Comparison of ENCODE assay signal across 20 cellular contexts in genomic region chr12:21330682-21331253, GRCh38. TPM values are rescaled to one million over a fixed set of nuclear protein-coding genes. Genes with fewer than 3 reads are reported as not detected.
DNase-seq lines count a peak whose midpoint lies in the region; ATAC-seq, FAIRE-seq and TF ChIP-seq lines count a peak whose summit lies in the region.
"Had no signal": no experiment of that assay in that cellular context is flagged by ENCODE, and none has a peak within 500 bp of the region (broad histone marks: within the 10 kb centered on the region; RNA-seq: fewer than 3 reads in every experiment).

No MANE protein-coding gene starts in this region.

- TF ChIP-seq POLR2A in GM12892 (IDR thresholded peaks at IDR 0.05; ENCODE audit: low read depth, low read length), result no peak

- H3K4me2 ChIP-seq in astrocyte (ENCODE audit: low read length), result no peak overlapping the region

- TF ChIP-seq CTCF in astrocyte (IDR thresholded peaks at IDR 0.05; ENCODE audit: insufficient read depth, low read depth, low read length), result no peak

- DNase-seq in DMS53 (lab: John Stamatoyannopoulos, UW) (peak; percentile 74), DMS53 treated with DMSO at 0.1 percent for 48 hours (lab: John Stamatoyannopoulos, UW; ENCODE audit: unreplicated experiment) (no peak), astrocyte (ENCODE audit: low read depth) (peak; percentile 2), Right ventricle myocardium inferior (ENCODE audit: missing footprints) (no peak), GM12892 (ENCODE audit: insufficient read length) (no peak)
- peak; percentile 23 for DNase-seq in Jurkat, Clone E6-1 (ENCODE audit: low read depth, low spot score)
- no peak for DNase-seq in activated CD8-positive, alpha-beta T cell treated with anti-CD3 and anti-CD28 coated beads, Interleukin-2, amount 10 ng/mL, durations not matched to agents 7 days and 5 days
- DNase-seq: 8988T; activated effector memory CD4-positive, alpha-beta T cell treated with anti-CD3 and anti-CD28 coated beads, Interleukin-2, amount 50 U/mL, for 16 hours; CD4-positive, alpha-beta T cell; GF-D8; NCI-H446 treated with DMSO at 0.1 percent for 48 hours; stimulated activated CD4-positive, alpha-beta T cell treated with anti-CD3 and anti-CD28 coated beads, Interleukin-1b, Interleukin-23, amount 100 ng/mL, for 48 hours; T-helper 17 cell had no signal

- no peaks in the 10 kb centered on the region for H3K4me1 ChIP-seq in astrocyte (ENCODE audit: insufficient read depth, low read length)
- H3K4me1 ChIP-seq: ascending aorta had no signal

- CTCF ChIA-PET in activated CD8-positive, alpha-beta T cell treated with anti-CD3 and anti-CD28 coated beads, Interleukin-2, amount 10 ng/mL, durations not matched to agents 7 days and 5 days (lab: Charles Lee), result no interaction called here

- no peak overlapping the region for H3K27ac Mint-ChIP-seq in astrocyte (ENCODE audit: unreplicated experiment)
- no peak overlapping the region for H3K27ac Mint-ChIP-seq in activated CD8-positive, alpha-beta T cell treated with anti-CD3 and anti-CD28 coated beads, Interleukin-2, amount 10 ng/mL, durations not matched to agents 7 days and 5 days
- H3K27ac Mint-ChIP-seq: CD4-positive, alpha-beta T cell; dendritic cell treated with granulocyte-macrophage colony-stimulating factor and Interleukin-4, amounts not matched to agents 40 ng/mL and 50 ng/mL, for 4 days; T-helper 17 cell had no signal

- no peak overlapping the region for H2AFZ ChIP-seq in astrocyte (ENCODE audit: low read depth, low read length)

- H3K4me3 ChIP-seq in Jurkat, Clone E6-1 (ENCODE audit: low read length), result no peak overlapping the region
- no peak overlapping the region for H3K4me3 ChIP-seq in astrocyte (ENCODE audit: insufficient read depth, low read depth, low read length)
- H3K4me3 ChIP-seq: ascending aorta had no signal

- intact Hi-C loops in Right ventricle myocardium inferior (cut with DNase I), result no loop called here

- H3K9me3 Mint-ChIP-seq in astrocyte (ENCODE audit: unreplicated experiment), result peaks cover 22% of the 10 kb centered on the region
- peaks cover 12% of the 10 kb centered on the region for H3K9me3 Mint-ChIP-seq in activated CD8-positive, alpha-beta T cell treated with anti-CD3 and anti-CD28 coated beads, Interleukin-2, amount 10 ng/mL, durations not matched to agents 7 days and 5 days (ENCODE audit: insufficient read depth)

- H3K4me3 Mint-ChIP-seq in astrocyte (ENCODE audit: unreplicated experiment), result no peak overlapping the region
- no peak overlapping the region for H3K4me3 Mint-ChIP-seq in activated CD8-positive, alpha-beta T cell treated with anti-CD3 and anti-CD28 coated beads, Interleukin-2, amount 10 ng/mL, durations not matched to agents 7 days and 5 days
- H3K4me3 Mint-ChIP-seq: CD4-positive, alpha-beta T cell; dendritic cell treated with granulocyte-macrophage colony-stimulating factor and Interleukin-4, amounts not matched to agents 40 ng/mL and 50 ng/mL, for 4 days; neural crest cell; T-helper 17 cell had no signal

- FAIRE-seq in astrocyte (lab: Jason Lieb, UNC) (no peak), islet of Langerhans (lab: Jason Lieb, UNC) (peak; percentile 43), GM12892 (lab: Jason Lieb, UNC) (no peak)

- POLR2A ChIA-PET in activated CD8-positive, alpha-beta T cell treated with anti-CD3 and anti-CD28 coated beads, Interleukin-2, amount 10 ng/mL, durations not matched to agents 7 days and 5 days (lab: Charles Lee), result no interaction called here

- H3K27me3 ChIP-seq in astrocyte (ENCODE audit: insufficient read depth, low read length), result no peaks in the 10 kb centered on the region
- H3K27me3 ChIP-seq: ascending aorta had no signal

- H3K36me3 Mint-ChIP-seq in astrocyte (ENCODE audit: low read depth, unreplicated experiment), result no peaks in the 10 kb centered on the region
- no peaks in the 10 kb centered on the region for H3K36me3 Mint-ChIP-seq in activated CD8-positive, alpha-beta T cell treated with anti-CD3 and anti-CD28 coated beads, Interleukin-2, amount 10 ng/mL, durations not matched to agents 7 days and 5 days (ENCODE audit: low read depth)

- no peaks in the 10 kb centered on the region for H3K27me3 Mint-ChIP-seq in astrocyte (ENCODE audit: low read depth, unreplicated experiment)
- H3K27me3 Mint-ChIP-seq in activated CD8-positive, alpha-beta T cell treated with anti-CD3 and anti-CD28 coated beads, Interleukin-2, amount 10 ng/mL, durations not matched to agents 7 days and 5 days (ENCODE audit: low read depth), result no peaks in the 10 kb centered on the region
- H3K27me3 Mint-ChIP-seq: dendritic cell treated with granulocyte-macrophage colony-stimulating factor and Interleukin-4, amounts not matched to agents 40 ng/mL and 50 ng/mL, for 4 days had no signal

- ATAC-seq in Right ventricle myocardium inferior, result no peak
- no peak for ATAC-seq in activated CD8-positive, alpha-beta T cell treated with anti-CD3 and anti-CD28 coated beads, Interleukin-2, amount 10 ng/mL, durations not matched to agents 7 days and 5 days
- ATAC-seq: T-helper 17 cell had no signal

- no peaks in the 10 kb centered on the region for H3K79me2 ChIP-seq in astrocyte (ENCODE audit: insufficient read depth, low read length)

- no peaks in the 10 kb centered on the region for H3K4me1 Mint-ChIP-seq in astrocyte (ENCODE audit: low read depth, unreplicated experiment)
- no peaks in the 10 kb centered on the region for H3K4me1 Mint-ChIP-seq in activated CD8-positive, alpha-beta T cell treated with anti-CD3 and anti-CD28 coated beads, Interleukin-2, amount 10 ng/mL, durations not matched to agents 7 days and 5 days (ENCODE audit: low read depth)
- H3K4me1 Mint-ChIP-seq: neural crest cell, T-helper 17 cell had no signal

- H3K36me3 ChIP-seq in astrocyte (ENCODE audit: insufficient read depth, low read length), result no peaks in the 10 kb centered on the region
- H3K36me3 ChIP-seq: ascending aorta had no signal

- H3K9me3 ChIP-seq in astrocyte (ENCODE audit: insufficient read depth, low read depth, low read length), result no peaks in the 10 kb centered on the region

- H3K27ac ChIP-seq in astrocyte (ENCODE audit: low read depth, low read length), result no peak overlapping the region
- H3K27ac ChIP-seq: ascending aorta, RWPE1 had no signal

- no peaks in the 10 kb centered on the region for H4K20me1 ChIP-seq in astrocyte (ENCODE audit: insufficient read depth, low read length)

- H3K9ac ChIP-seq in astrocyte (ENCODE audit: low read length), result no peak overlapping the region

RNA-seq across cellular contexts. Expression of gene SLCO1A2, which starts 3.9 kb away (rescaled TPM):
- not detected for polyA plus RNA-seq in Jurkat, Clone E6-1 (2012; ENCODE audit: insufficient read depth, insufficient read length)
- total RNA-seq in astrocyte (0.05 and 0.32 TPM in 2 replicates), Right ventricle myocardium inferior (not detected)
- not detected for polyA plus RNA-seq in GM12892 (2012; ENCODE audit: missing spikeins)
- total RNA-seq in activated CD8-positive, alpha-beta T cell treated with anti-CD3 and anti-CD28 coated beads, Interleukin-2, amount 10 ng/mL, durations not matched to agents 7 days and 5 days, result not detected
- total RNA-seq: ascending aorta; CD4-positive, alpha-beta T cell; HT-29; T-helper 17 cell had no signal

RNA-seq across cellular contexts. Expression of gene IAPP, which starts 41.9 kb away (rescaled TPM):
- not detected for polyA plus RNA-seq in Jurkat, Clone E6-1 (2012; ENCODE audit: insufficient read depth, insufficient read length)
- total RNA-seq in astrocyte, result not detected in 2 replicates
- total RNA-seq in Right ventricle myocardium inferior, result not detected
- polyA plus RNA-seq in GM12892 (2012; ENCODE audit: missing spikeins), result not detected
- not detected for total RNA-seq in activated CD8-positive, alpha-beta T cell treated with anti-CD3 and anti-CD28 coated beads, Interleukin-2, amount 10 ng/mL, durations not matched to agents 7 days and 5 days
- total RNA-seq: ascending aorta; CD4-positive, alpha-beta T cell; HT-29; T-helper 17 cell had no signal

Comparison
In these comparisons a context has a peak if more than half of its experiments do, and no peak if none do; other contexts are left out.
1. DNase-seq: peak in DMS53 (single experiment), Jurkat, Clone E6-1 (single experiment) and astrocyte (single experiment); none in DMS53 treated with DMSO at 0.1 percent for 48 hours (single experiment), Right ventricle myocardium inferior (single experiment), GM12892 (single experiment) and activated CD8-positive, alpha-beta T cell treated with anti-CD3 and anti-CD28 coated beads, Interleukin-2, amount 10 ng/mL, durations not matched to agents 7 days and 5 days (single experiment).